Comparison of ENCODE assay signal across 11 cellular contexts in genomic region chr5:393846-394275, GRCh38. TPM values are rescaled to one million over a fixed set of nuclear protein-coding genes. Genes with fewer than 3 reads are reported as not detected.
DNase-seq lines count a peak whose midpoint lies in the region; ATAC-seq and TF ChIP-seq lines count a peak whose summit lies in the region.
"Had no signal": no experiment of that assay in that cellular context is flagged by ENCODE, and none has a peak within 500 bp of the region (broad histone marks: within the 10 kb centered on the region; RNA-seq: fewer than 3 reads in every experiment).

No MANE protein-coding gene starts in this region.

- no peak overlapping the region for H3K27ac ChIP-seq in Peyer's patch
- H3K27ac ChIP-seq in Karpas-422 (ENCODE audit: low read length) = no peak overlapping the region
- H3K27ac ChIP-seq: neutrophil had no signal

- H3K9me2 ChIP-seq in Karpas-422 (replicated peaks; ENCODE audit: insufficient read depth, low read length) = no peaks in the 10 kb centered on the region

- H3K4me3 ChIP-seq in Peyer's patch (no peak overlapping the region), Karpas-422 (ENCODE audit: low read length) (no peak overlapping the region)

- H2AFZ ChIP-seq in Karpas-422 (ENCODE audit: low read length) = no peak overlapping the region

- no peak overlapping the region for H3K4me2 ChIP-seq in Karpas-422 (ENCODE audit: low read depth, low read length, poor library complexity, severe bottlenecking)

- no peaks in the 10 kb centered on the region for H3K9me3 Mint-ChIP-seq in activated T-cell treated with anti-CD3 and anti-CD28 coated beads, Interleukin-2, amount 50 U/mL, for 4 hours
- H3K9me3 Mint-ChIP-seq: effector memory CD8-positive, alpha-beta T cell had no signal

- H3K27me3 ChIP-seq in Peyer's patch (no peaks in the 10 kb centered on the region), Karpas-422 (ENCODE audit: low read length) (no peaks in the 10 kb centered on the region)
- H3K27me3 ChIP-seq: neutrophil had no signal

- no peaks in the 10 kb centered on the region for H3K27me3 Mint-ChIP-seq in activated T-cell treated with anti-CD3 and anti-CD28 coated beads, Interleukin-2, amount 50 U/mL, for 4 hours (ENCODE audit: low read depth)
- H3K27me3 Mint-ChIP-seq: effector memory CD8-positive, alpha-beta T cell had no signal

- TF ChIP-seq CTCF in Peyer's patch (IDR thresholded peaks at IDR 0.05) = no peak

- ATAC-seq in activated T-cell treated with anti-CD3 and anti-CD28 coated beads, Interleukin-2, amount 50 U/mL, for 4 hours = no peak
- no peak for ATAC-seq in GM18502 (IDR thresholded peaks at IDR 0.05; ENCODE audit: poor library complexity, unreplicated experiment)
- no peak for ATAC-seq in left colon
- ATAC-seq: effector memory CD8-positive, alpha-beta T cell; SK-N-SH treated with all-trans-retinoic acid at 6 μM for 48 hours had no signal

- H4K20me1 ChIP-seq in Karpas-422 (ENCODE audit: insufficient read depth, low read depth, low read length) = 0 out of 2 replicates have a peak, but pooled peaks cover under 1% of the 10 kb centered on the region

- H3K9ac ChIP-seq in Karpas-422 (ENCODE audit: low read length) = no peak overlapping the region

- intact Hi-C loops in left colon (cut with DNase I, micrococcal nuclease) = no loop called here

- no peaks in the 10 kb centered on the region for H3K79me2 ChIP-seq in Karpas-422 (ENCODE audit: low read length)

- no peak overlapping the region for H3K4me3 Mint-ChIP-seq in activated T-cell treated with anti-CD3 and anti-CD28 coated beads, Interleukin-2, amount 50 U/mL, for 4 hours

- TF ChIP-seq POLR2A in Peyer's patch (IDR thresholded peaks at IDR 0.05) = no peak

- no peaks in the 10 kb centered on the region for H3K36me3 Mint-ChIP-seq in activated T-cell treated with anti-CD3 and anti-CD28 coated beads, Interleukin-2, amount 50 U/mL, for 4 hours (ENCODE audit: insufficient read depth)

- peak; percentile 24 to 31 for DNase-seq in activated T-cell treated with anti-CD3 and anti-CD28 coated beads, Interleukin-2, amount 50 U/mL, for 48 hours
- no peak for DNase-seq in activated T-cell treated with anti-CD3 and anti-CD28 coated beads, Interleukin-2, amount 50 U/mL, for 4 hours
- DNase-seq in Peyer's patch (peak in 2 of 3 donors; percentile 10 to 27), ecto neural progenitor cell (ENCODE audit: low spot score) (peak; percentile 50), Karpas-422 (no peak), left colon (no peak)
- peak; percentile 24 for DNase-seq in stimulated activated CD8-positive, alpha-beta memory T cell treated with anti-CD3 and anti-CD28 coated beads, Interleukin-4, amount 100 ng/mL, for 48 hours
- DNase-seq: effector memory CD8-positive, alpha-beta T cell had no signal

- peaks cover 22% of the 10 kb centered on the region for H3K4me1 Mint-ChIP-seq in activated T-cell treated with anti-CD3 and anti-CD28 coated beads, Interleukin-2, amount 50 U/mL, for 4 hours (ENCODE audit: low read depth)

- H3K4me1 ChIP-seq in Peyer's patch (no peaks in the 10 kb centered on the region), Karpas-422 (ENCODE audit: low read length) (peaks cover 2% of the 10 kb centered on the region)

- no peaks in the 10 kb centered on the region for H3K9me3 ChIP-seq in Peyer's patch
- H3K9me3 ChIP-seq in Karpas-422 (ENCODE audit: low read length) = no peaks in the 10 kb centered on the region
- H3K9me3 ChIP-seq: neutrophil had no signal

- H3K36me3 ChIP-seq in Peyer's patch (no peaks in the 10 kb centered on the region), Karpas-422 (ENCODE audit: insufficient read depth, low read length) (no peaks in the 10 kb centered on the region)
- H3K36me3 ChIP-seq: neutrophil had no signal

RNA-seq across cellular contexts. Expression of gene EXOC3, which starts 49.1 kb away (rescaled TPM):
- total RNA-seq in activated T-cell treated with anti-CD3 and anti-CD28 coated beads, Interleukin-2, amount 50 U/mL, for 4 hours = 10 to 100 TPM; 62.7 to 78.3 (median 67.2) TPM
- 100 to 1,000 TPM in 3 of 4 donors, 10 to 100 TPM in 1; 74.3 to 201 (median 141) TPM for total RNA-seq in Peyer's patch
- 24.4 and 39.8 TPM in 2 replicates for total RNA-seq in Karpas-422 (2014; rRNA removed; shearing (Covaris generic); ENCODE audit: low replicate concordance)
- total RNA-seq in left colon = 10 to 100 TPM; 65.2 to 75.1 TPM

Comparison
In these comparisons a context has a peak if more than half of its experiments do, and no peak if none do; other contexts are left out.
1. DNase-seq: peak in activated T-cell treated with anti-CD3 and anti-CD28 coated beads, Interleukin-2, amount 50 U/mL, for 48 hours (2 of 2), Peyer's patch (2 of 3), ecto neural progenitor cell (single experiment) and stimulated activated CD8-positive, alpha-beta memory T cell treated with anti-CD3 and anti-CD28 coated beads, Interleukin-4, amount 100 ng/mL, for 48 hours (single experiment); none in activated T-cell treated with anti-CD3 and anti-CD28 coated beads, Interleukin-2, amount 50 U/mL, for 4 hours (single experiment), Karpas-422 (single experiment) and left colon (0 of 2).